30 cellular contexts compared by ENCODE assay signal in the genomic region with DNA sequence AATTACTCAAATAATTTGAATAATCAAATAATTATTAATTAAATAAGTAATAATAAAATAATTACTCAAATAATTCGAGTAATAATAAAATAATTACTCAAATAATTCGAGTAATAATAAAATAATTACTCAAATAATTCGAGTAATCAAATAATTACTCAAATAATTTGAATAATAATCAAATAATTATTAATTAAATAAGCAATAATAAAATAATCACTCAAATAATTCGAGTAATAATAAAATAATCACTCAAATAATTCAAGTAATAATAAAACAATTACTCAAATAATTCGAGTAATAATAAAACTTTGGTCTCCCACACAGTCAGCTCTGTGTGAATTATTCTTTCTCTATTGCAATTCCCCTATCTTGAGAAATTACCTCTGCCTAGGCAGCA. TPM values are rescaled to one million over a fixed set of nuclear protein-coding genes. Genes with fewer than 3 reads are reported as not detected.
"Had no signal": no experiment of that assay in that cellular context is flagged by ENCODE, and none has a peak within 500 bp of the region (broad histone marks: within the 10 kb centered on the region; RNA-seq: fewer than 3 reads in every experiment).

No MANE protein-coding gene starts in this region.

- H3K9me3 ChIP-seq: SJSA1, SK-N-SH had no signal

- H3K4me1 Mint-ChIP-seq: activated B cell treated with CpG ODN at 0.5 μM for 24 hours; activated naive CD4-positive, alpha-beta T cell treated with anti-CD3 and anti-CD28 coated beads, Interleukin-2, amount 10 ng/mL, durations not matched to agents 7 days and 5 days; activated naive CD8-positive, alpha-beta T cell treated with anti-CD3 and anti-CD28 coated beads, Interleukin-2, amount 50 U/mL, for 24 hours had no signal

- ATAC-seq: activated naive CD8-positive, alpha-beta T cell treated with anti-CD3 and anti-CD28 coated beads, Interleukin-2, amount 50 U/mL, for 24 hours; activated T-cell treated with anti-CD3 and anti-CD28 coated beads, Interleukin-2, amount 50 U/mL, for 4 hours; Panc1 had no signal

- H3K4me3 ChIP-seq: SJSA1 had no signal

- H3K36me3 ChIP-seq: SJSA1 had no signal

- H3K9ac ChIP-seq: SK-N-SH had no signal

- H3K4me2 ChIP-seq: SK-N-SH had no signal

- H3K36me3 Mint-ChIP-seq: activated CD4-positive, alpha-beta memory T cell treated with anti-CD3 and anti-CD28 coated beads for 36 hours; activated naive CD4-positive, alpha-beta T cell treated with anti-CD3 and anti-CD28 coated beads, Interleukin-2, amount 10 ng/mL, durations not matched to agents 7 days and 5 days; activated naive CD8-positive, alpha-beta T cell; brain had no signal

- H3K9me2 ChIP-seq: SK-N-SH had no signal

- DNase-seq: activated B cell treated with CpG ODN at 0.5 μM for 24 hours; activated CD4-positive, alpha-beta memory T cell treated with anti-CD3 and anti-CD28 coated beads for 36 hours; activated CD4-positive, alpha-beta T cell treated with anti-CD3 and anti-CD28 coated beads for 4 hours; activated CD4-positive, alpha-beta T cell treated with anti-CD3 and anti-CD28 coated beads, Interleukin-2, amount 50 U/mL, for 1 hour; activated CD4-positive, CD25-positive, alpha-beta regulatory T cell treated with anti-CD3 and anti-CD28 coated beads, Interleukin-2, amount 50 U/mL, for 72 hours; activated CD8-positive, alpha-beta memory T cell treated with anti-CD3 and anti-CD28 coated beads, Interleukin-2, amount 50 U/mL, for 4 hours; activated effector memory CD4-positive, alpha-beta T cell treated with Interleukin-2 at 50 U/mL for 16 hours; activated naive CD4-positive, alpha-beta T cell treated with anti-CD3 and anti-CD28 coated beads, Interleukin-2, amount 10 ng/mL, durations not matched to agents 7 days and 5 days; activated naive CD8-positive, alpha-beta T cell treated with anti-CD3 and anti-CD28 coated beads, Interleukin-2, amount 50 U/mL, for 24 hours; activated T-cell treated with anti-CD3 and anti-CD28 coated beads for 4 hours; activated T-cell treated with anti-CD3 and anti-CD28 coated beads, Interleukin-2, amount 50 U/mL, for 4 hours; anterior cingulate cortex; central memory CD4-positive, alpha-beta T cell; NCI-H1105 treated with DMSO at 0.1 percent for 48 hours; NCI-H1436; NCI-H1694; NCI-H1930; NCI-H2081 treated with DMSO at 0.1 percent for 48 hours; NCI-H446 treated with DMSO at 0.1 percent for 48 hours; NCI-H524; SHP77 treated with DMSO at 0.1 percent for 48 hours; SK-N-SH had no signal

- H3K9me3 Mint-ChIP-seq: activated B cell treated with CpG ODN at 0.5 μM for 24 hours; activated CD4-positive, alpha-beta memory T cell treated with anti-CD3 and anti-CD28 coated beads for 36 hours; activated naive CD4-positive, alpha-beta T cell treated with anti-CD3 and anti-CD28 coated beads, Interleukin-2, amount 10 ng/mL, durations not matched to agents 7 days and 5 days; brain; T-helper 1 cell treated with Interleukin-12 subunit alpha and Interleukin-12 subunit beta and Interleukin-4 antibody, amounts not matched to agents 30 μg/mL and 1 μg/mL, for 36 hours; T-helper 2 cell treated with Interferon-gamma antibody and Interleukin-4, amounts not matched to agents 5 μg/mL and 100 μg/mL, for 36 hours had no signal

- H3K27me3 ChIP-seq: SJSA1 had no signal

- H3K4me1 ChIP-seq: SJSA1 had no signal

- H3K27ac Mint-ChIP-seq: activated B cell treated with CpG ODN at 0.5 μM for 24 hours; activated CD4-positive, alpha-beta memory T cell treated with anti-CD3 and anti-CD28 coated beads for 36 hours; activated naive CD4-positive, alpha-beta T cell treated with anti-CD3 and anti-CD28 coated beads, Interleukin-2, amount 10 ng/mL, durations not matched to agents 7 days and 5 days; activated naive CD8-positive, alpha-beta T cell; activated naive CD8-positive, alpha-beta T cell treated with anti-CD3 and anti-CD28 coated beads, Interleukin-2, amount 50 U/mL, for 24 hours; T-helper 1 cell treated with Interleukin-12 subunit alpha and Interleukin-12 subunit beta and Interleukin-4 antibody, amounts not matched to agents 30 μg/mL and 1 μg/mL, for 36 hours; T-helper 2 cell treated with Interferon-gamma antibody and Interleukin-4, amounts not matched to agents 5 μg/mL and 100 μg/mL, for 36 hours had no signal

- H3K27ac ChIP-seq: SJSA1 had no signal

- H3K4me3 Mint-ChIP-seq: activated B cell treated with CpG ODN at 0.5 μM for 24 hours; activated CD4-positive, alpha-beta memory T cell treated with anti-CD3 and anti-CD28 coated beads for 36 hours; activated naive CD4-positive, alpha-beta T cell treated with anti-CD3 and anti-CD28 coated beads, Interleukin-2, amount 10 ng/mL, durations not matched to agents 7 days and 5 days; activated naive CD8-positive, alpha-beta T cell; activated naive CD8-positive, alpha-beta T cell treated with anti-CD3 and anti-CD28 coated beads, Interleukin-2, amount 50 U/mL, for 24 hours; activated T-cell treated with anti-CD3 and anti-CD28 coated beads, Interleukin-2, amount 50 U/mL, for 4 hours; brain; T-helper 1 cell treated with Interleukin-12 subunit alpha and Interleukin-12 subunit beta and Interleukin-4 antibody, amounts not matched to agents 30 μg/mL and 1 μg/mL, for 36 hours; T-helper 2 cell treated with Interferon-gamma antibody and Interleukin-4, amounts not matched to agents 5 μg/mL and 100 μg/mL, for 36 hours had no signal

- H3K27me3 Mint-ChIP-seq: activated B cell treated with CpG ODN at 0.5 μM for 24 hours; activated CD4-positive, alpha-beta memory T cell treated with anti-CD3 and anti-CD28 coated beads for 36 hours; activated naive CD4-positive, alpha-beta T cell treated with anti-CD3 and anti-CD28 coated beads, Interleukin-2, amount 10 ng/mL, durations not matched to agents 7 days and 5 days; activated naive CD8-positive, alpha-beta T cell; brain had no signal

RNA-seq across cellular contexts. Expression of a gene that starts 30.0 kb away (rescaled TPM):
- total RNA-seq: activated B cell treated with CpG ODN at 0.5 μM for 24 hours; activated CD4-positive, alpha-beta memory T cell treated with anti-CD3 and anti-CD28 coated beads for 36 hours; activated T-cell treated with anti-CD3 and anti-CD28 coated beads, Interleukin-2, amount 50 U/mL, for 4 hours; cerebellum; MCF 10A; SJSA1 had no signal
- polyA plus RNA-seq: SK-N-SH had no signal
